In genomic region chr17:43823350-43824084, GRCh38 we compare ENCODE assay signal across 19 cellular contexts. TPM values are rescaled to one million over a fixed set of nuclear protein-coding genes. Genes with fewer than 3 reads are reported as not detected.
A peak's percentile ranks its signal among the peaks of the same experiment; 100 is the strongest.
DNase-seq lines count a peak whose midpoint lies in the region; ATAC-seq and TF ChIP-seq lines count a peak whose summit lies in the region.
"Had no signal": no experiment of that assay in that cellular context is flagged by ENCODE, and none has a peak within 500 bp of the region (broad histone marks: within the 10 kb centered on the region; RNA-seq: fewer than 3 reads in every experiment).

No MANE protein-coding gene starts in this region.

- peak; percentile 65 to 82 for ATAC-seq in lower lobe of right lung
- ATAC-seq in GM18505 (IDR thresholded peaks at IDR 0.05; ENCODE audit: unreplicated experiment): no peak
- ATAC-seq: K562, T-helper 17 cell had no signal

- H3K36me3 ChIP-seq in lower lobe of right lung (peaks cover 30% of the 10 kb centered on the region), thyroid gland (no peaks in the 10 kb centered on the region)

- no peaks in the 10 kb centered on the region for H3K9me3 ChIP-seq in lower lobe of right lung
- no peaks in the 10 kb centered on the region for H3K9me3 ChIP-seq in thyroid gland
- H3K9me3 ChIP-seq: BLaER1 treated with 17β-estradiol and CSF1 and Interleukin-3, amounts not matched to agents 10 nM and 100 nM; tibial artery had no signal

- 89 to 92% methylated on average over 7 to 10 of the region's 10 CpGs for WGBS in thyroid gland, 2 donors

- H3K27ac ChIP-seq in lower lobe of right lung (peak overlapping the region; percentile 38), thyroid gland (peak overlapping the region in 2 of 3 donors; percentile 33 to 56)
- H3K27ac ChIP-seq: BLaER1 treated with 17β-estradiol and CSF1 and Interleukin-3, amounts not matched to agents 10 nM and 100 nM; tibial artery had no signal

- H3K27me3 ChIP-seq in lower lobe of right lung (ENCODE audit: low read depth) (no peaks in the 10 kb centered on the region), thyroid gland (no peaks in the 10 kb centered on the region)
- H3K27me3 ChIP-seq: BLaER1 treated with 17β-estradiol and CSF1 and Interleukin-3, amounts not matched to agents 10 nM and 100 nM; tibial artery had no signal

- TF ChIP-seq CTCF in lower lobe of right lung (IDR thresholded peaks at IDR 0.05) (no peak), thyroid gland (IDR thresholded peaks at IDR 0.05) (no peak)

- H3K4me1 ChIP-seq in lower lobe of right lung: peaks cover 26% of the 10 kb centered on the region
- H3K4me1 ChIP-seq in thyroid gland: peaks cover 0 to 5% of the 10 kb centered on the region in 2 donors
- H3K4me1 ChIP-seq: tibial artery had no signal

- intact Hi-C loops in lower lobe of right lung (cut with DNase I): no loop called here
- intact Hi-C loops in thyroid gland (cut with DNase I): no loop called here

- no peak overlapping the region for H3K4me3 ChIP-seq in lower lobe of right lung
- no peak overlapping the region for H3K4me3 ChIP-seq in thyroid gland (replicated peaks in 1 of 3)
- H3K4me3 ChIP-seq: BLaER1 treated with 17β-estradiol and CSF1 and Interleukin-3, amounts not matched to agents 10 nM and 100 nM; K562; tibial artery had no signal

- TF ChIP-seq POLR2A in thyroid gland (IDR thresholded peaks at IDR 0.05): no peak
- TF ChIP-seq POLR2A in GM18505 (IDR thresholded peaks at IDR 0.05; ENCODE audit: borderline replicate concordance, extremely low read depth, insufficient read depth, insufficient read length): no peak

- DNase-seq in DMS 273 (lab: John Stamatoyannopoulos, UW; ENCODE audit: unreplicated experiment) (peak; percentile 43), DMS 273 treated with DMSO at 0.1 percent for 48 hours (lab: John Stamatoyannopoulos, UW) (no peak), cerebellar cortex (ENCODE audit: low spot score) (peak; percentile 67), lower lobe of right lung (peak; percentile 79), thyroid gland (no peak), EL (no peak), GOT3 (lab: John Stamatoyannopoulos, UW) (no peak)
- DNase-seq: 8988T; DND-41; NCI-H1105; SHP77; stimulated activated CD4-positive, alpha-beta T cell treated with anti-CD3 and anti-CD28 coated beads, Interleukin-4, amount 100 ng/mL, for 24 hours; T-helper 17 cell; tibial artery had no signal

RNA-seq across cellular contexts. Expression of gene MPP3, which starts 9.4 kb away (rescaled TPM):
- total RNA-seq in lower lobe of right lung: 19.2 TPM
- 10 to 100 TPM in 3 of 4 donors, 1 to 10 TPM in 1; 7.1 to 20.5 (median 15.4) TPM for total RNA-seq in thyroid gland

RNA-seq across cellular contexts. Expression of gene CD300LG, which starts 23.5 kb away (rescaled TPM):
- total RNA-seq in lower lobe of right lung: 5.7 TPM
- 10 to 100 TPM in 1 of 4 donors, 1 to 10 TPM in 3; 1.5 to 22.5 (median 2.2) TPM for total RNA-seq in thyroid gland
- total RNA-seq: activated T-helper 2 cell treated with anti-CD3 and anti-CD28 coated beads, Interferon-gamma antibody, Interleukin-2, Interleukin-4, amounts not matched to agents 10 μg/mL and 5 μg/mL and 100 μg/mL, durations not matched to agents 14 hours and 24 hours and 36 hours; chondrocyte; K562; T-helper 17 cell had no signal

RNA-seq across cellular contexts. Expression of gene CFAP97D1, which starts 43.3 kb away (rescaled TPM):
- total RNA-seq in lower lobe of right lung (not detected), thyroid gland (under 1 TPM in 1 of 4 donors, not detected in 3; 0.13 TPM)
- total RNA-seq: activated T-helper 2 cell treated with anti-CD3 and anti-CD28 coated beads, Interferon-gamma antibody, Interleukin-2, Interleukin-4, amounts not matched to agents 10 μg/mL and 5 μg/mL and 100 μg/mL, durations not matched to agents 14 hours and 24 hours and 36 hours; chondrocyte; K562; T-helper 17 cell had no signal

RNA-seq across cellular contexts. Expression of gene DUSP3, which starts 44.7 kb away (rescaled TPM):
- total RNA-seq in lower lobe of right lung (92.9 TPM), thyroid gland (10 to 100 TPM; 67.7 to 98.5 (median 72.0) TPM)

Comparison
In these comparisons a context has a peak if more than half of its experiments do, and no peak if none do; other contexts are left out.
1. DNase-seq: peak in DMS 273 (single experiment), cerebellar cortex (single experiment) and lower lobe of right lung (single experiment); none in DMS 273 treated with DMSO at 0.1 percent for 48 hours (single experiment), thyroid gland (0 of 2), EL (single experiment) and GOT3 (single experiment).